In the genomic region with DNA sequence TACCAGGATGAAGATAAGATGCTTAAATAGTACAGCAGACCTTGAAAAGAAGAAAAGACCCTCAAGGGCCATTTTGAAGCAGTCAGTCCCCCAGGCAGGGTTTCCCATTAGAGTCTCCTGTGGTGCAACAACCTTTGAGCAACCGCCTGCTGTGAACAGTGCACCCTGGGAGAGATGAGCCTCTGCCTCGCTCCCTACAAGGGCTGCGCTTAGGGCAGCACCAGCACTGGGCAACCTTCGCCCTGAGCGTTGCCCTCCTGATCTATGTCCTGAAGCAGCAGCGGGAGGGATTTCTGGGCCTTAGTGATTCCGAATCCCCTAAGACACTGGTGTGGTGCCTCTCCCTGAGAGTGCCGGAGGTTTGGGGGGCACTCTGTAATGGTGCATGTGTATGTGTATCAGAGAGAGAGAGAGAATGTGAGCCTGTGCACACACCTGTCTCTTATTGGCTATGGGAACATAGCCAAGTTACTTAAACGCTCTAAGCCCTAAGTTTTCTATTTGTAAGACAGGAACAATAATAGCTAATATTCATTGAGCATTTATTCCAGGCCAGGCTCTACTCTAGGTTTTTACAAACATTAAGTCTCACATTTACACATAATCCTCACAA, we compare ENCODE assay signal across 1 cellular context.
A peak's percentile ranks its signal among the peaks of the same experiment; 100 is the strongest.
TF ChIP-seq lines count a peak whose summit lies in the region.

No MANE protein-coding gene starts in this region.

TF ChIP-seq in HepG2, 621 proteins besides CTCF, POLR2A, EP300 and RAD21 (continued from another document):
- TF ChIP-seq, protein P1, sequence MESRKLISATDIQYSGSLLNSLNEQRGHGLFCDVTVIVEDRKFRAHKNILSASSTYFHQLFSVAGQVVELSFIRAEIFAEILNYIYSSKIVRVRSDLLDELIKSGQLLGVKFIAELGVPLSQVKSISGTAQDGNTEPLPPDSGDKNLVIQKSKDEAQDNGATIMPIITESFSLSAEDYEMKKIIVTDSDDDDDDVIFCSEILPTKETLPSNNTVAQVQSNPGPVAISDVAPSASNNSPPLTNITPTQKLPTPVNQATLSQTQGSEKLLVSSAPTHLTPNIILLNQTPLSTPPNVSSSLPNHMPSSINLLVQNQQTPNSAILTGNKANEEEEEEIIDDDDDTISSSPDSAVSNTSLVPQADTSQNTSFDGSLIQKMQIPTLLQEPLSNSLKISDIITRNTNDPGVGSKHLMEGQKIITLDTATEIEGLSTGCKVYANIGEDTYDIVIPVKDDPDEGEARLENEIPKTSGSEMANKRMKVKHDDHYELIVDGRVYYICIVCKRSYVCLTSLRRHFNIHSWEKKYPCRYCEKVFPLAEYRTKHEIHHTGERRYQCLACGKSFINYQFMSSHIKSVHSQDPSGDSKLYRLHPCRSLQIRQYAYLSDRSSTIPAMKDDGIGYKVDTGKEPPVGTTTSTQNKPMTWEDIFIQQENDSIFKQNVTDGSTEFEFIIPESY (CRISPR knock-in tag; IDR thresholded peaks at IDR 0.05): 0 out of 2 replicates have a peak, but pooled peaks have one; percentile 19
- 0 out of 2 replicates have a peak, but pooled peaks have one; percentile 41 for TF ChIP-seq RXRA (CRISPR knock-in tag; IDR thresholded peaks at IDR 0.05)
TF ChIP-seq in HepG2: peak in this region for 41.
